ENCODE assay signal across 10 cellular contexts in the genomic region with DNA sequence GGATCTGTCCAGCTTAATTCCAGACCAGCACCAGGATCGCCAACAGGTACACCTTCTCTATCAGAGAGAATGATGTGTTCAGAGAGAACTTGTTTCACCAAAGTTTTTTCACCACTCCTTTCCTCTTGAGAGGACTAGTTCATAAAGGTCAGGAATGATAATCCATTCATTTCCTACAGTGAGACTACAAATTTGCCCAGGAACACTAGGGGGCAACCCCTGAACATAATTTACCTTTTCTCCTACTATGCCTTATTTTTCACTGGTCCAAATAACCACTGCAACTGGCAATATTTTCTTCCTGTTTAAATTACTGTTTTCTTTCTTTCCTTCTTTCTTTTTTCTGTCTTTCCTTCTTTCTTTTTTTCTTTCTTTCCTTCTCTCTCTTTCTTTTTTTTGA. TPM values are rescaled to one million over a fixed set of nuclear protein-coding genes. Genes with fewer than 3 reads are reported as not detected.
DNase-seq lines count a peak whose midpoint lies in the region; ATAC-seq and TF ChIP-seq lines count a peak whose summit lies in the region.
"Had no signal": no experiment of that assay in that cellular context is flagged by ENCODE, and none has a peak within 500 bp of the region (broad histone marks: within the 10 kb centered on the region; RNA-seq: fewer than 3 reads in every experiment).

No MANE protein-coding gene starts in this region.

- H3K27ac Mint-ChIP-seq in chondrocyte (ENCODE audit: unreplicated experiment) (no peak overlapping the region), osteocyte (ENCODE audit: unreplicated experiment) (no peak overlapping the region)
- H3K27ac Mint-ChIP-seq in stimulated activated naive B cell treated with anti-CD40 and anti-IgM and Interleukin-4, amounts not matched to agents 10 μg/mL and 1 μg/mL and 100 μg/mL, for 72 hours = no peak overlapping the region
- H3K27ac Mint-ChIP-seq: activated CD4-positive, alpha-beta T cell treated with anti-CD3 and anti-CD28 coated beads, Interleukin-2, amount 10 ng/mL, durations not matched to agents 24 days and 14 days had no signal

- H3K4me3 Mint-ChIP-seq in chondrocyte (ENCODE audit: unreplicated experiment) (no peak overlapping the region), osteocyte (ENCODE audit: unreplicated experiment) (no peak overlapping the region)
- H3K4me3 Mint-ChIP-seq in stimulated activated naive B cell treated with anti-CD40 and anti-IgM and Interleukin-4, amounts not matched to agents 10 μg/mL and 1 μg/mL and 100 μg/mL, for 72 hours = no peak overlapping the region
- H3K4me3 Mint-ChIP-seq: activated CD4-positive, alpha-beta T cell treated with anti-CD3 and anti-CD28 coated beads, Interleukin-2, amount 10 ng/mL, durations not matched to agents 24 days and 14 days had no signal

- DNase-seq in NCI-H1105 treated with DMSO at 0.1 percent for 48 hours (lab: John Stamatoyannopoulos, UW) (peak; percentile 13), NCI-H1105 (lab: John Stamatoyannopoulos, UW) (no peak), chondrocyte (ENCODE audit: low spot score) (no peak), osteocyte (ENCODE audit: extremely low spot score, unreplicated experiment) (no peak), HK-2 (ENCODE audit: unreplicated experiment) (no peak)
- no peak for DNase-seq in stimulated activated naive B cell treated with anti-CD40 and anti-IgM and Interleukin-4, amounts not matched to agents 10 μg/mL and 1 μg/mL and 100 μg/mL, for 72 hours
- DNase-seq: activated CD4-positive, alpha-beta T cell treated with anti-CD3 and anti-CD28 coated beads, Interleukin-2, amount 10 ng/mL, durations not matched to agents 24 days and 14 days had no signal

- H3K27me3 Mint-ChIP-seq in chondrocyte (ENCODE audit: low read depth) = peaks cover 2% of the 10 kb centered on the region
- H3K27me3 Mint-ChIP-seq in osteocyte (ENCODE audit: unreplicated experiment) = peaks cover 32% of the 10 kb centered on the region
- peaks cover 17 to 23% of the 10 kb centered on the region in 2 donors for H3K27me3 Mint-ChIP-seq in stimulated activated naive B cell treated with anti-CD40 and anti-IgM and Interleukin-4, amounts not matched to agents 10 μg/mL and 1 μg/mL and 100 μg/mL, for 72 hours

- H3K4me1 Mint-ChIP-seq in chondrocyte (ENCODE audit: low read depth) (no peaks in the 10 kb centered on the region), osteocyte (ENCODE audit: unreplicated experiment) (no peaks in the 10 kb centered on the region)
- no peaks in the 10 kb centered on the region for H3K4me1 Mint-ChIP-seq in stimulated activated naive B cell treated with anti-CD40 and anti-IgM and Interleukin-4, amounts not matched to agents 10 μg/mL and 1 μg/mL and 100 μg/mL, for 72 hours
- H3K4me1 Mint-ChIP-seq: activated CD4-positive, alpha-beta T cell treated with anti-CD3 and anti-CD28 coated beads, Interleukin-2, amount 10 ng/mL, durations not matched to agents 24 days and 14 days had no signal

- H3K36me3 Mint-ChIP-seq in chondrocyte (ENCODE audit: low read depth) = no peaks in the 10 kb centered on the region
- no peaks in the 10 kb centered on the region for H3K36me3 Mint-ChIP-seq in osteocyte (ENCODE audit: unreplicated experiment)
- H3K36me3 Mint-ChIP-seq in stimulated activated naive B cell treated with anti-CD40 and anti-IgM and Interleukin-4, amounts not matched to agents 10 μg/mL and 1 μg/mL and 100 μg/mL, for 72 hours = no peaks in the 10 kb centered on the region

- TF ChIP-seq CTCF in LNCAP (IDR thresholded peaks at IDR 0.05) (peak; percentile 27; the same call in 1 of the 2 replicates), chondrocyte (IDR thresholded peaks at IDR 0.05) (peak; percentile 71), osteocyte (IDR thresholded peaks at IDR 0.05) (peak; percentile 61)

- H3K9me3 Mint-ChIP-seq in chondrocyte (ENCODE audit: low read depth) (no peaks in the 10 kb centered on the region), osteocyte (ENCODE audit: unreplicated experiment) (no peaks in the 10 kb centered on the region)
- H3K9me3 Mint-ChIP-seq in stimulated activated naive B cell treated with anti-CD40 and anti-IgM and Interleukin-4, amounts not matched to agents 10 μg/mL and 1 μg/mL and 100 μg/mL, for 72 hours = no peaks in the 10 kb centered on the region
- H3K9me3 Mint-ChIP-seq: activated CD4-positive, alpha-beta T cell treated with anti-CD3 and anti-CD28 coated beads, Interleukin-2, amount 10 ng/mL, durations not matched to agents 24 days and 14 days had no signal

- no peak for ATAC-seq in GM18861 (IDR thresholded peaks at IDR 0.05; ENCODE audit: unreplicated experiment)
- ATAC-seq in stimulated activated naive B cell treated with anti-CD40 and anti-IgM and Interleukin-4, amounts not matched to agents 10 μg/mL and 1 μg/mL and 100 μg/mL, for 72 hours (replicated peaks) = no peak

RNA-seq across cellular contexts. Expression of gene CAVIN3, which starts 22.5 kb away (rescaled TPM):
- total RNA-seq in chondrocyte = 40.9 to 123 TPM (median 120 TPM) in 3 replicates
- 30.7 and 32.0 TPM in 2 replicates for total RNA-seq in osteocyte

RNA-seq across cellular contexts. Expression of gene CCKBR, which starts 38.2 kb away (rescaled TPM):
- total RNA-seq in chondrocyte (not detected in 3 replicates), osteocyte (not detected in 2 replicates)
- total RNA-seq: activated CD4-positive, alpha-beta T cell treated with anti-CD3 and anti-CD28 coated beads, Interleukin-2, amount 10 ng/mL, durations not matched to agents 24 days and 14 days; lung had no signal

RNA-seq across cellular contexts. Expression of gene CNGA4, which starts 58.9 kb away (rescaled TPM):
- total RNA-seq in chondrocyte = 0.17 to 0.22 TPM in 2 of 3 replicates, not detected in the other
- not detected in 2 replicates for total RNA-seq in osteocyte
- total RNA-seq: activated CD4-positive, alpha-beta T cell treated with anti-CD3 and anti-CD28 coated beads, Interleukin-2, amount 10 ng/mL, durations not matched to agents 24 days and 14 days had no signal
